In the genomic region with DNA sequence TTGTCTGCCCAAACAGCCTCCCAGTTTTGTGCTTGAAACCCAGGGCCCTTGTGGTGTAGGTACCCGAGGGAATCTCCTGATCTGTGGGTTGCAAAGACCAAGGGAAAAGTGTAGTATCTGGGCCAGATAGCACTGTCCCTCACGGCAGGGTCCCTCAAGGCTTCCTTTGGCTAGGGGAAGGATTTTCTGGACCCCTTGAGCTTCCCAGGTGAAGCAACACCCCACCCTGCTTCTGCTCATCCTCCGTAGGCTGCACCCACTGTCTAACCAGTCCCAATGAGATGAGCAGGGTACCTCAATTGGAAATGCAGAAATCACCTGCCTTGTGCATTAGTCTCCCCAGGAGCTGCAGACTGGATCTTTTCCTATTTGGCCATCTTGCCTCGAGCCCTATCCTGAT, we compare ENCODE assay signal across 32 cellular contexts.
"Had no signal": no experiment of that assay in that cellular context is flagged by ENCODE, and none has a peak within 500 bp of the region (broad histone marks: within the 10 kb centered on the region; RNA-seq: fewer than 3 reads in every experiment).

No MANE protein-coding gene starts in this region.

- H3K36me3 ChIP-seq: adrenal gland, cardiac muscle cell, pancreas, prostate gland, stomach, thyroid gland, upper lobe of left lung, vagina had no signal

- DNase-seq: activated CD4-positive, alpha-beta T cell treated with anti-CD3 and anti-CD28 coated beads for 4 hours; activated CD4-positive, alpha-beta T cell treated with anti-CD3 and anti-CD28 coated beads, Interleukin-2, amount 50 U/mL, for 48 hours; activated CD4-positive, CD25-positive, alpha-beta regulatory T cell; activated CD8-positive, alpha-beta memory T cell treated with anti-CD3 and anti-CD28 coated beads for 24 hours; activated effector memory CD4-positive, alpha-beta T cell treated with Interleukin-2 at 50 U/mL for 16 hours; activated naive CD4-positive, alpha-beta T cell treated with Interleukin-2 at 50 U/mL for 16 hours; activated naive CD8-positive, alpha-beta T cell treated with anti-CD3 and anti-CD28 coated beads for 36 hours; adrenal gland; aorta; cerebellar nuclear complex; effector memory CD4-positive, alpha-beta T cell; head of caudate nucleus; hypothalamus; immature natural killer cell; kidney glomerular epithelial cell; left ventricle myocardium superior; naive thymus-derived CD4-positive, alpha-beta T cell; nucleus accumbens; stimulated activated CD4-positive, alpha-beta T cell treated with anti-CD3 and anti-CD28 coated beads, Interleukin-1b, Interleukin-23, amount 100 ng/mL, for 48 hours; stimulated activated naive B cell treated with anti-CD40 and anti-IgM and Interleukin-4, amounts not matched to agents 10 μg/mL and 1 μg/mL and 100 μg/mL, for 72 hours; stomach; thyroid gland had no signal

- H3K4me2 ChIP-seq: smooth muscle cell had no signal

- H3K4me1 ChIP-seq: adrenal gland, body of pancreas, pancreas, prostate gland, stomach, thyroid gland, upper lobe of left lung, vagina had no signal

- ATAC-seq: body of pancreas; left ventricle myocardium superior; naive thymus-derived CD4-positive, alpha-beta T cell; pancreas; stimulated activated naive B cell treated with anti-CD40 and anti-IgM and Interleukin-4, amounts not matched to agents 10 μg/mL and 1 μg/mL and 100 μg/mL, for 72 hours had no signal

- H3K9me3 ChIP-seq: adrenal gland, body of pancreas, pancreas, prostate gland, thyroid gland, upper lobe of left lung, vagina had no signal

- H3K4me3 ChIP-seq: adrenal gland, body of pancreas, cardiac muscle cell, coronary artery, dorsolateral prefrontal cortex, pancreas, prostate gland, smooth muscle cell, stomach, thyroid gland, upper lobe of left lung, vagina had no signal

- H3K36me3 Mint-ChIP-seq: activated naive CD8-positive, alpha-beta T cell treated with anti-CD3 and anti-CD28 coated beads for 36 hours; naive thymus-derived CD4-positive, alpha-beta T cell; stimulated activated naive B cell treated with anti-CD40 and anti-IgM and Interleukin-4, amounts not matched to agents 10 μg/mL and 1 μg/mL and 100 μg/mL, for 72 hours had no signal

- H3K4me3 Mint-ChIP-seq: activated naive CD8-positive, alpha-beta T cell treated with anti-CD3 and anti-CD28 coated beads for 36 hours; immature natural killer cell; naive thymus-derived CD4-positive, alpha-beta T cell; stimulated activated naive B cell treated with anti-CD40 and anti-IgM and Interleukin-4, amounts not matched to agents 10 μg/mL and 1 μg/mL and 100 μg/mL, for 72 hours; T-helper 2 cell treated with Interferon-gamma antibody and Interleukin-4, amounts not matched to agents 5 μg/mL and 100 μg/mL, for 36 hours had no signal

- H3K27ac Mint-ChIP-seq: activated naive CD8-positive, alpha-beta T cell treated with anti-CD3 and anti-CD28 coated beads for 36 hours; immature natural killer cell; stimulated activated naive B cell treated with anti-CD40 and anti-IgM and Interleukin-4, amounts not matched to agents 10 μg/mL and 1 μg/mL and 100 μg/mL, for 72 hours; T-helper 2 cell treated with Interferon-gamma antibody and Interleukin-4, amounts not matched to agents 5 μg/mL and 100 μg/mL, for 36 hours had no signal

- H3K27me3 ChIP-seq: adrenal gland, body of pancreas, cardiac muscle cell, dorsolateral prefrontal cortex, pancreas, stomach, thyroid gland, upper lobe of left lung, vagina had no signal

- H3K27ac ChIP-seq: adrenal gland, body of pancreas, cardiac muscle cell, coronary artery, dorsolateral prefrontal cortex, pancreas, prostate gland, stomach, thyroid gland, upper lobe of left lung, vagina had no signal

- FAIRE-seq: pancreas had no signal

- H3K27me3 Mint-ChIP-seq: activated naive CD8-positive, alpha-beta T cell treated with anti-CD3 and anti-CD28 coated beads for 36 hours; naive thymus-derived CD4-positive, alpha-beta T cell; stimulated activated naive B cell treated with anti-CD40 and anti-IgM and Interleukin-4, amounts not matched to agents 10 μg/mL and 1 μg/mL and 100 μg/mL, for 72 hours had no signal

- H3K4me1 Mint-ChIP-seq: activated naive CD8-positive, alpha-beta T cell treated with anti-CD3 and anti-CD28 coated beads for 36 hours; immature natural killer cell; stimulated activated naive B cell treated with anti-CD40 and anti-IgM and Interleukin-4, amounts not matched to agents 10 μg/mL and 1 μg/mL and 100 μg/mL, for 72 hours had no signal
